Comparison of ENCODE assay signal across 18 cellular contexts in genomic region chr13:89750371-89750770, GRCh38.
"Had no signal": no experiment of that assay in that cellular context is flagged by ENCODE, and none has a peak within 500 bp of the region (broad histone marks: within the 10 kb centered on the region; RNA-seq: fewer than 3 reads in every experiment).

No MANE protein-coding gene starts in this region.

- ATAC-seq: activated CD4-positive, CD25-positive, alpha-beta regulatory T cell treated with anti-CD3 and anti-CD28 coated beads, Interleukin-2, amount 50 U/mL, for 24 hours; activated CD8-positive, alpha-beta T cell treated with anti-CD3 and anti-CD28 coated beads for 36 hours had no signal

- H3K4me3 ChIP-seq: adrenal gland, PC-9 had no signal

- DNase-seq: activated CD4-positive, alpha-beta T cell treated with anti-CD3 and anti-CD28 coated beads for 4 hours; activated CD8-positive, alpha-beta memory T cell treated with anti-CD3 and anti-CD28 coated beads, Interleukin-2, amount 50 U/mL, for 4 hours; activated CD8-positive, alpha-beta T cell treated with anti-CD3 and anti-CD28 coated beads for 36 hours; activated naive CD4-positive, alpha-beta T cell treated with anti-CD3 and anti-CD28 coated beads, Interleukin-2, amount 50 U/mL, for 16 hours; activated naive CD8-positive, alpha-beta T cell treated with anti-CD3 and anti-CD28 coated beads, Interleukin-2, amount 10 ng/mL, durations not matched to agents 7 days and 5 days; activated T-cell treated with anti-CD3 and anti-CD28 coated beads, Interleukin-2, amount 50 U/mL, for 1 hour; adrenal gland; aorta; NCI-H1105; NCI-H1436; NCI-H187; NCI-H2081; NCI-H510A treated with DMSO at 0.1 percent for 48 hours; NCI-H69; NK-92 treated with Interleukin-12 subunit alpha and Interleukin-12 subunit beta, amount 100 ng/mL, for 24 hours; PC-9; SHP77 treated with DMSO at 0.1 percent for 48 hours had no signal
